17 cellular contexts compared by ENCODE assay signal in the genomic region with DNA sequence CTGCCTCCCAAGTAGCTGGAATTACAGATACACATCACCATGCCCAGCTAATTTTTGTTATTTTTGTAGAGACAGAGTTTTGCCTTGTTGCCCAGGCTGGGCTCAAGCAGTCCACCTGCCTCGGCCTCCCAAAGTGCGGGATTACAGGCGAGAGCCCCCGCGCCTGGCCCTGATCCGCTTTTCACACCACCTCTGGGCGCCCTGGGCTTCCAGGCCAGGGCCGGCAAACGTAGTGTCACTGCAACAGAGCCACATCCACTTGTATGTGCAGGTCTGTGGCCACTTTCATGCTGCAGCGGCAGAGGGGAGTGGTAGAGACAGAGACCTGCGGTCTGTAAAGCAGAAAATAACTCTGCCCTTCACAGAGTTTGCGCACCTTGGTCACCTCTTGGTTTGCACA. TPM values are rescaled to one million over a fixed set of nuclear protein-coding genes. Genes with fewer than 3 reads are reported as not detected.
DNase-seq lines count a peak whose midpoint lies in the region; ATAC-seq and TF ChIP-seq lines count a peak whose summit lies in the region.
"Had no signal": no experiment of that assay in that cellular context is flagged by ENCODE, and none has a peak within 500 bp of the region (broad histone marks: within the 10 kb centered on the region; RNA-seq: fewer than 3 reads in every experiment).

No MANE protein-coding gene starts in this region.

- 95% methylated on average over 12 of the region's 12 CpGs for WGBS in tibial nerve, 2 donors

- no peaks in the 10 kb centered on the region for H3K9me3 ChIP-seq in neutrophil
- H3K9me3 ChIP-seq in tibial nerve, result no peaks in the 10 kb centered on the region
- H3K9me3 ChIP-seq: A549, BLaER1 had no signal

- H3K27ac ChIP-seq in neutrophil, result peak overlapping the region; percentile 64
- H3K27ac ChIP-seq in tibial nerve, result no peak overlapping the region
- H3K27ac ChIP-seq: 22Rv1, A549 had no signal

- H3K36me3 ChIP-seq in neutrophil, result peaks cover 37% of the 10 kb centered on the region
- peaks cover 0 to 99% (median 59%) of the 10 kb centered on the region in 3 donors for H3K36me3 ChIP-seq in tibial nerve

- H3K4me1 Mint-ChIP-seq in activated T-cell treated with anti-CD3 and anti-CD28 coated beads, Interleukin-2, amount 50 U/mL, for 24 hours (ENCODE audit: low read depth), result no peaks in the 10 kb centered on the region
- H3K4me1 Mint-ChIP-seq in central memory CD8-positive, alpha-beta T cell, result peaks cover 4% of the 10 kb centered on the region
- H3K4me1 Mint-ChIP-seq: GM23338 had no signal

- no peak for DNase-seq in activated T-cell treated with anti-CD3 and anti-CD28 coated beads, Interleukin-2, amount 50 U/mL, for 24 hours
- DNase-seq in activated T-cell treated with anti-CD3 and anti-CD28 coated beads, Interleukin-2, amount 50 U/mL, for 1 hour, result no peak
- no peak for DNase-seq in central memory CD8-positive, alpha-beta T cell (ENCODE audit: low spot score in 2 of 2)
- DNase-seq in tibial nerve (ENCODE audit: low spot score in 2 of 2) (no peak), AG20443 (ENCODE audit: low spot score) (no peak), RKO (ENCODE audit: low spot score) (no peak)
- DNase-seq: Calu3; CD8-positive, alpha-beta T cell; DMS79 treated with DMSO at 0.1 percent for 48 hours; GF-D8; HFFc6 had no signal

- no peak for TF ChIP-seq EP300 in tibial nerve (IDR thresholded peaks at IDR 0.05)

- no peak for ATAC-seq in central memory CD8-positive, alpha-beta T cell (replicated peaks; ENCODE audit: extremely low read depth, poor library complexity, severe bottlenecking)
- ATAC-seq: CD8-positive, alpha-beta T cell; GM23338; HCT116 had no signal

- peaks cover 99% of the 10 kb centered on the region for H3K36me3 Mint-ChIP-seq in activated T-cell treated with anti-CD3 and anti-CD28 coated beads, Interleukin-2, amount 50 U/mL, for 24 hours (ENCODE audit: low read depth)
- H3K36me3 Mint-ChIP-seq in central memory CD8-positive, alpha-beta T cell (ENCODE audit: insufficient read depth), result peaks cover 61% of the 10 kb centered on the region

- H3K27ac Mint-ChIP-seq in activated T-cell treated with anti-CD3 and anti-CD28 coated beads, Interleukin-2, amount 50 U/mL, for 24 hours, result peak overlapping the region; percentile 26
- peak overlapping the region; percentile 51 for H3K27ac Mint-ChIP-seq in central memory CD8-positive, alpha-beta T cell (ENCODE audit: low read depth)
- H3K27ac Mint-ChIP-seq: CD8-positive, alpha-beta T cell; GM23338; HFFc6 had no signal

- no peak overlapping the region for H3K4me3 ChIP-seq in neutrophil (ENCODE audit: low read depth in 1 of 2, low read length in 1 of 2)
- H3K4me3 ChIP-seq in tibial nerve, result no peak overlapping the region
- H3K4me3 ChIP-seq: A549, BLaER1, GM23338 had no signal

- no peak overlapping the region for H3K4me3 Mint-ChIP-seq in activated T-cell treated with anti-CD3 and anti-CD28 coated beads, Interleukin-2, amount 50 U/mL, for 24 hours
- H3K4me3 Mint-ChIP-seq in central memory CD8-positive, alpha-beta T cell, result no peak overlapping the region
- H3K4me3 Mint-ChIP-seq: CD8-positive, alpha-beta T cell; GM23338; HFFc6 had no signal

- no peaks in the 10 kb centered on the region for H3K27me3 Mint-ChIP-seq in activated T-cell treated with anti-CD3 and anti-CD28 coated beads, Interleukin-2, amount 50 U/mL, for 24 hours
- no peaks in the 10 kb centered on the region for H3K27me3 Mint-ChIP-seq in central memory CD8-positive, alpha-beta T cell

- no peak for TF ChIP-seq POLR2A in tibial nerve (IDR thresholded peaks at IDR 0.05)

- H3K27me3 ChIP-seq in neutrophil (no peaks in the 10 kb centered on the region), tibial nerve (no peaks in the 10 kb centered on the region)
- H3K27me3 ChIP-seq: BLaER1 had no signal

- H3K9me3 Mint-ChIP-seq in activated T-cell treated with anti-CD3 and anti-CD28 coated beads, Interleukin-2, amount 50 U/mL, for 24 hours, result no peaks in the 10 kb centered on the region
- no peaks in the 10 kb centered on the region for H3K9me3 Mint-ChIP-seq in central memory CD8-positive, alpha-beta T cell
- H3K9me3 Mint-ChIP-seq: CD8-positive, alpha-beta T cell; GM23338; HFFc6 had no signal

- peaks cover 14 to 20% of the 10 kb centered on the region in 2 experiments for H3K4me1 ChIP-seq in neutrophil (ENCODE audit: control insufficient read depth in 1 of 2, insufficient read depth in 1 of 2, low read depth in 1 of 2, low read length in 1 of 2)
- no peaks in the 10 kb centered on the region for H3K4me1 ChIP-seq in tibial nerve
- H3K4me1 ChIP-seq: A549 had no signal

- TF ChIP-seq CTCF in neutrophil (IDR thresholded peaks at IDR 0.05) (no peak), tibial nerve (IDR thresholded peaks at IDR 0.05) (no peak)

RNA-seq across cellular contexts. Expression of a gene that starts 29.5 kb away (rescaled TPM):
- 10 to 100 TPM; 21.4 to 29.4 (median 25.5) TPM for total RNA-seq in tibial nerve

RNA-seq across cellular contexts. Expression of a gene that starts 29.6 kb away (rescaled TPM):
- 1 to 10 TPM; 1.7 to 6.3 (median 1.9) TPM for total RNA-seq in tibial nerve

RNA-seq across cellular contexts. Expression of a gene that starts 30.0 kb away (rescaled TPM):
- total RNA-seq in tibial nerve, result 100 to 1,000 TPM; 122 to 156 (median 143) TPM
